Comparison of ENCODE assay signal across 19 cellular contexts in the genomic region with DNA sequence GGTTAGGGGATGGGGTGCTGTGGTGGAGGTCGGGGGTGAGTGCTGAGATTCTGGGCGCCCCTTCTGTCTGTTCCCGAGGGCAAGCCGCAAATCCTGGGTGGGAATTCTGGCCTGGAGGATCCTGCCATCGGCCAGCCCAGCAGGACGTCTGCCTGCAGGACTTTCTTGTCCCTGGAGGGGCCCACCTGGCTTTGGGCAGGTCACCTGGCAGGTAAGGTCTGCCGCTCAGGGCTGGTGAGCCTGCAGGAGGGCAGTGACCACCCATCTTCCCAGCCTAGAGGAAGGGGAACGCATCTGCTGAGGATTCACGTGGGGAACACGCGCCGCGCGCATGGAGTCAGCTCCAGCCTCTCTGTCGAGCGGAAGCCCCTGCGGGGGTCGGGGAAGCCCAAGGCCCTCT. TPM values are rescaled to one million over a fixed set of nuclear protein-coding genes. Genes with fewer than 3 reads are reported as not detected.
DNase-seq lines count a peak whose midpoint lies in the region; ATAC-seq and TF ChIP-seq lines count a peak whose summit lies in the region.
"Had no signal": no experiment of that assay in that cellular context is flagged by ENCODE, and none has a peak within 500 bp of the region (broad histone marks: within the 10 kb centered on the region; RNA-seq: fewer than 3 reads in every experiment).

No MANE protein-coding gene starts in this region.

- H3K27ac Mint-ChIP-seq in activated CD4-positive, alpha-beta T cell treated with anti-CD3 and anti-CD28 coated beads, Interleukin-2, amount 10 ng/mL, durations not matched to agents 7 days and 5 days = peak overlapping the region; percentile 57
- no peak overlapping the region for H3K27ac Mint-ChIP-seq in activated T-helper 17 cell treated with anti-CD3 and anti-CD28 coated beads, Interleukin-2, amount 50 U/mL, for 72 hours

- H3K36me3 ChIP-seq in PC-9 (ENCODE audit: low read depth) (no peaks in the 10 kb centered on the region), sigmoid colon (no peaks in the 10 kb centered on the region)
- H3K36me3 ChIP-seq: Peyer's patch had no signal

- H3K27me3 ChIP-seq in PC-9 (ENCODE audit: insufficient read depth, low read depth) (no peaks in the 10 kb centered on the region), foreskin keratinocyte (no peaks in the 10 kb centered on the region), sigmoid colon (peaks cover 0 to 47% (median 23%) of the 10 kb centered on the region in 3 donors)
- H3K27me3 ChIP-seq: Peyer's patch had no signal

- no peak overlapping the region for H3K4me3 Mint-ChIP-seq in activated CD4-positive, alpha-beta T cell treated with anti-CD3 and anti-CD28 coated beads, Interleukin-2, amount 10 ng/mL, durations not matched to agents 7 days and 5 days
- no peak overlapping the region for H3K4me3 Mint-ChIP-seq in activated T-helper 17 cell treated with anti-CD3 and anti-CD28 coated beads, Interleukin-2, amount 50 U/mL, for 72 hours
- H3K4me3 Mint-ChIP-seq: CD4-positive, CD25-positive, alpha-beta regulatory T cell had no signal

- no peak for DNase-seq in activated CD4-positive, alpha-beta T cell treated with anti-CD3 and anti-CD28 coated beads, Interleukin-2, amount 10 ng/mL, durations not matched to agents 7 days and 5 days
- no peak for DNase-seq in activated CD4-positive, alpha-beta T cell treated with anti-CD3 and anti-CD28 coated beads for 1 hour
- DNase-seq in PC-9 = no peak
- DNase-seq in foreskin keratinocyte = no peak
- peak; percentile 51 for DNase-seq in sigmoid colon
- no peak for DNase-seq in globus pallidus (ENCODE audit: low spot score)
- DNase-seq: CD4-positive, CD25-positive, alpha-beta regulatory T cell; DND-41; GDM1; GOT3; NCI-H1436; NCI-H82; Peyer's patch; SHP77 had no signal

- BruUV-seq in PC-9 (replicated peaks; lab: Mats Ljungman, UMichigan) = TSS peak; percentile 14

- H3K79me2 ChIP-seq in PC-9 (ENCODE audit: low read depth) = no peaks in the 10 kb centered on the region

- H3K9me2 ChIP-seq in PC-9 (ENCODE audit: insufficient read depth) = no peaks in the 10 kb centered on the region

- ATAC-seq in foreskin keratinocyte = no peak
- ATAC-seq in activated T-helper 17 cell treated with anti-CD3 and anti-CD28 coated beads, Interleukin-2, amount 50 U/mL, for 72 hours (replicated peaks) = no peak
- ATAC-seq in GM18909 (IDR thresholded peaks at IDR 0.05; ENCODE audit: poor library complexity, unreplicated experiment) = no peak

- peaks cover 14% of the 10 kb centered on the region for H3K27me3 Mint-ChIP-seq in activated CD4-positive, alpha-beta T cell treated with anti-CD3 and anti-CD28 coated beads, Interleukin-2, amount 10 ng/mL, durations not matched to agents 7 days and 5 days
- no peaks in the 10 kb centered on the region for H3K27me3 Mint-ChIP-seq in activated T-helper 17 cell treated with anti-CD3 and anti-CD28 coated beads, Interleukin-2, amount 50 U/mL, for 72 hours

- peak overlapping the region; percentile 36; the same call in 1 of the 2 replicates for H3K4me2 ChIP-seq in PC-9

- no peak for TF ChIP-seq POLR2A in sigmoid colon (IDR thresholded peaks at IDR 0.05)

- H3K36me3 Mint-ChIP-seq in activated CD4-positive, alpha-beta T cell treated with anti-CD3 and anti-CD28 coated beads, Interleukin-2, amount 10 ng/mL, durations not matched to agents 7 days and 5 days (ENCODE audit: low read depth) = peaks cover 4% of the 10 kb centered on the region
- H3K36me3 Mint-ChIP-seq in activated T-helper 17 cell treated with anti-CD3 and anti-CD28 coated beads, Interleukin-2, amount 50 U/mL, for 72 hours (ENCODE audit: low read depth) = no peaks in the 10 kb centered on the region
- H3K36me3 Mint-ChIP-seq: CD4-positive, CD25-positive, alpha-beta regulatory T cell had no signal

- CTCF ChIA-PET in activated CD4-positive, alpha-beta T cell treated with anti-CD3 and anti-CD28 coated beads, Interleukin-2, amount 10 ng/mL, durations not matched to agents 7 days and 5 days (lab: Charles Lee) = interaction anchor here (1.0 to 2.4 kb wide), 3 partner anchors 9 to 15 kb away, joined by 3 to 15 read pairs (median 9); partner anchors contain the start of gene KRABD2
- CTCF ChIA-PET in PC-9 (lab: Charles Lee) = interaction anchor here (0.7 to 1.0 kb wide), 2 partner anchors 9 to 56 kb away, joined by 4 read pairs; partner anchors contain the start of gene RPL26

- TF ChIP-seq CTCF in PC-9 (conservative IDR thresholded peaks at IDR 0.05) (no peak), foreskin keratinocyte (conservative IDR thresholded peaks at IDR 0.05) (no peak), sigmoid colon (IDR thresholded peaks at IDR 0.05) (no peak)

- WGBS in sigmoid colon, 2 donors = 76 to 81% methylated on average over 18 of the region's 18 CpGs

- H3K4me3 ChIP-seq in PC-9 (no peak overlapping the region), sigmoid colon (no peak overlapping the region)
- H3K4me3 ChIP-seq: Peyer's patch had no signal

- no peaks in the 10 kb centered on the region for H3K9me3 ChIP-seq in PC-9 (ENCODE audit: insufficient read depth, low read depth)
- H3K9me3 ChIP-seq in sigmoid colon = no peaks in the 10 kb centered on the region
- H3K9me3 ChIP-seq: Peyer's patch had no signal

- no peaks in the 10 kb centered on the region for H3K9me3 Mint-ChIP-seq in activated CD4-positive, alpha-beta T cell treated with anti-CD3 and anti-CD28 coated beads, Interleukin-2, amount 10 ng/mL, durations not matched to agents 7 days and 5 days
- no peaks in the 10 kb centered on the region for H3K9me3 Mint-ChIP-seq in activated T-helper 17 cell treated with anti-CD3 and anti-CD28 coated beads, Interleukin-2, amount 50 U/mL, for 72 hours

- TF ChIP-seq EP300 in sigmoid colon (IDR thresholded peaks at IDR 0.05) = no peak

- peaks cover 17% of the 10 kb centered on the region; the same call in 1 of the 2 replicates for H3F3A ChIP-seq in PC-9 (ENCODE audit: insufficient read depth, low read depth)

- intact Hi-C loops in PC-9 (cut with micrococcal nuclease; ENCODE audit: unreplicated experiment) = no loop called here
- intact Hi-C loops in sigmoid colon (cut with DNase I) = no loop called here

- H4K20me1 ChIP-seq in PC-9 (ENCODE audit: insufficient read depth) = no peaks in the 10 kb centered on the region

- POLR2A ChIA-PET in activated CD4-positive, alpha-beta T cell treated with anti-CD3 and anti-CD28 coated beads, Interleukin-2, amount 10 ng/mL, durations not matched to agents 7 days and 5 days (lab: Charles Lee) = interaction anchor here (1.0 kb wide), 1 partner anchor 15 kb away, joined by 3 read pairs; the partner anchor contains the start of gene KRABD2
- POLR2A ChIA-PET in PC-9 (lab: Charles Lee; ENCODE audit: unreplicated experiment) = interaction anchor here (0.6 to 0.9 kb wide), 3 partner anchors 37 to 170 kb away, joined by 3 read pairs; no protein-coding TSS in a partner anchor

- peaks cover 12% of the 10 kb centered on the region for H3K4me1 Mint-ChIP-seq in activated CD4-positive, alpha-beta T cell treated with anti-CD3 and anti-CD28 coated beads, Interleukin-2, amount 10 ng/mL, durations not matched to agents 7 days and 5 days
- H3K4me1 Mint-ChIP-seq in activated T-helper 17 cell treated with anti-CD3 and anti-CD28 coated beads, Interleukin-2, amount 50 U/mL, for 72 hours = peaks cover 5% of the 10 kb centered on the region

- H3K27ac ChIP-seq in PC-9 = peak overlapping the region; percentile 15; the same call in 1 of the 2 replicates
- peak overlapping the region; percentile 22 for H3K27ac ChIP-seq in foreskin keratinocyte
- H3K27ac ChIP-seq in sigmoid colon = no peak overlapping the region
- H3K27ac ChIP-seq: Peyer's patch had no signal

- no peak overlapping the region for H2AFZ ChIP-seq in PC-9

- H3K4me1 ChIP-seq in PC-9 (replicated peaks; ENCODE audit: insufficient read depth) (peaks cover 25% of the 10 kb centered on the region), foreskin keratinocyte (peaks cover 20% of the 10 kb centered on the region), sigmoid colon (no peaks in the 10 kb centered on the region)
- H3K4me1 ChIP-seq: Peyer's patch had no signal

RNA-seq across cellular contexts. Expression of gene RNF222, which starts 5.4 kb away (rescaled TPM):
- total RNA-seq in activated CD4-positive, alpha-beta T cell treated with anti-CD3 and anti-CD28 coated beads, Interleukin-2, amount 10 ng/mL, durations not matched to agents 7 days and 5 days = under 1 TPM; 0.10 to 0.12 TPM
- total RNA-seq in PC-9 (2021) = 0.45 and 0.79 TPM in 2 replicates
- total RNA-seq in foreskin keratinocyte = 0.07 TPM in 1 of 2 replicates, not detected in the other
- 0.03 and 0.06 TPM in 2 replicates for polyA plus RNA-seq in foreskin keratinocyte
- total RNA-seq in sigmoid colon = not detected
- under 1 TPM in 1 of 3 donors, not detected in 2; 0.03 TPM for polyA plus RNA-seq in sigmoid colon
- total RNA-seq in activated T-helper 17 cell treated with anti-CD3 and anti-CD28 coated beads, Interleukin-2, amount 50 U/mL, for 72 hours = under 1 TPM; 0.09 to 0.21 TPM
- total RNA-seq: A673, LHCN-M2, NCI-H460, Peyer's patch had no signal

RNA-seq across cellular contexts. Expression of gene RPL26, which starts 9.3 kb away (rescaled TPM):
- 1,000 to 10,000 TPM; 2,050 to 2,305 TPM for total RNA-seq in activated CD4-positive, alpha-beta T cell treated with anti-CD3 and anti-CD28 coated beads, Interleukin-2, amount 10 ng/mL, durations not matched to agents 7 days and 5 days
- 2,320 and 2,519 TPM in 2 replicates for total RNA-seq in PC-9 (2021)
- 2,517 and 2,669 TPM in 2 replicates for total RNA-seq in foreskin keratinocyte
- polyA plus RNA-seq in foreskin keratinocyte = 3,931 and 3,982 TPM in 2 replicates
- total RNA-seq in sigmoid colon = 1,000 to 10,000 TPM; 3,681 to 6,264 (median 5,219) TPM
- 1,000 to 10,000 TPM; 3,816 to 6,374 (median 4,477) TPM for polyA plus RNA-seq in sigmoid colon
- total RNA-seq in activated T-helper 17 cell treated with anti-CD3 and anti-CD28 coated beads, Interleukin-2, amount 50 U/mL, for 72 hours = 1,000 to 10,000 TPM; 2,606 to 3,397 TPM

RNA-seq across cellular contexts. Expression of gene NDEL1, which starts 43.4 kb away (rescaled TPM):
- 10 to 100 TPM; 59.7 to 65.5 TPM for total RNA-seq in activated CD4-positive, alpha-beta T cell treated with anti-CD3 and anti-CD28 coated beads, Interleukin-2, amount 10 ng/mL, durations not matched to agents 7 days and 5 days
- total RNA-seq in PC-9 (2021) = 60.8 and 78.4 TPM in 2 replicates
- total RNA-seq in foreskin keratinocyte = 47.9 and 51.8 TPM in 2 replicates
- polyA plus RNA-seq in foreskin keratinocyte = 34.1 and 34.5 TPM in 2 replicates
- 10 to 100 TPM; 34.9 to 56.8 (median 49.4) TPM for total RNA-seq in sigmoid colon
- 10 to 100 TPM; 31.3 to 41.4 (median 37.2) TPM for polyA plus RNA-seq in sigmoid colon
- total RNA-seq in activated T-helper 17 cell treated with anti-CD3 and anti-CD28 coated beads, Interleukin-2, amount 50 U/mL, for 72 hours = 10 to 100 TPM; 71.9 to 74.1 TPM

RNA-seq across cellular contexts. Expression of gene ODF4, which starts 52.6 kb away (rescaled TPM):
- total RNA-seq in activated CD4-positive, alpha-beta T cell treated with anti-CD3 and anti-CD28 coated beads, Interleukin-2, amount 10 ng/mL, durations not matched to agents 7 days and 5 days = not detected
- total RNA-seq in PC-9 (2021) (not detected in 2 replicates), foreskin keratinocyte (not detected in 2 replicates), sigmoid colon (not detected)
- polyA plus RNA-seq in foreskin keratinocyte (not detected in 2 replicates), sigmoid colon (not detected)
- not detected for total RNA-seq in activated T-helper 17 cell treated with anti-CD3 and anti-CD28 coated beads, Interleukin-2, amount 50 U/mL, for 72 hours
- total RNA-seq: A673; CD4-positive, CD25-positive, alpha-beta regulatory T cell; LHCN-M2; NCI-H460; Peyer's patch had no signal
- polyA plus RNA-seq: CD4-positive, CD25-positive, alpha-beta regulatory T cell had no signal

Comparison
In these comparisons a context has a peak if more than half of its experiments do, and no peak if none do; other contexts are left out.
1. H3K27ac ChIP-seq: peak in PC-9 (single experiment) and foreskin keratinocyte (single experiment); none in sigmoid colon (0 of 4).